ENCODE assay signal across 8 cellular contexts in the genomic region with DNA sequence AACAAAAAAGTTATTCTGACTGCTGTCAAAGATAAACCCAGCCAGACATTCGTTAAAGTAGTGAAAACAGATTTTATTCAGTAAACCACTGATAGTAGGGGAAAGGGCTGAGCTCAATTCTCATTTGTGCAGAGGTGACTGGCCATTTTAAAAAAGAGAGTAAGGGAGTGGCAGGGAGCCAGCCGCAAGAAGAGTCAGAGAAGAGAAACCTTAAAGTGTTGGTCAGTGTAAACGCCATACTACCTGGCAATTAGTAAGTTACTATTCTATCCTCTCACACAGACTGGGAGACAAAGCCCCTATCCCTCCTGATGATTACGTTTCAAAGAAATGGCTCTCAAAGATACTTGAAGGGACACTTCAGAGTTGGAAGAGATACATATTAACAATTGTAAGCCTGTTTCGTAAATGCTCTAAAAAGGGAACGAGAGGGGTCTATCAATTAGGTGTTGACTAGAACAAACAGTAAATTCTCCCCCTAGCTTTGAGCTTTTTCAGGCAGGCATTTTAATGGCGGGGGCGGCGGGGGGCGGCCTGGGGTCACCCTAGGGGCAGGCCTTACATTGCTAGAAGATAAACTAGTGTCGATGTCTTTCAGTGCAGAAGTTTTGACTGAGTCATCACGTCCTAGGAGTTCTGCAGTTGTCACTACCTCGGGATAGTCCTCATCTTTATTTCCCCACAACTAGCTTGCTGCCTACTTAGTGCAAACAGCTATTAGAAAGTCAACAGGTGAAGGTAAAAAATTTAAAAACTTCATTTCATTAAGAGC. TPM values are rescaled to one million over a fixed set of nuclear protein-coding genes. Genes with fewer than 3 reads are reported as not detected.
DNase-seq lines count a peak whose midpoint lies in the region; ATAC-seq and TF ChIP-seq lines count a peak whose summit lies in the region.

No MANE protein-coding gene starts in this region.

- peaks cover 12% of the 10 kb centered on the region for H3K36me3 Mint-ChIP-seq in activated CD4-positive, alpha-beta memory T cell treated with anti-CD3 and anti-CD28 coated beads for 36 hours

- peaks cover 2% of the 10 kb centered on the region for H3K27me3 Mint-ChIP-seq in activated CD4-positive, alpha-beta memory T cell treated with anti-CD3 and anti-CD28 coated beads for 36 hours

- H3K4me1 ChIP-seq in right atrium auricular region (peaks cover 0 to 58% of the 10 kb centered on the region in 2 donors), iPS-15b (ENCODE audit: control insufficient read depth, insufficient read depth, low read length) (peaks cover 3% of the 10 kb centered on the region)

- H3K36me3 ChIP-seq in right atrium auricular region (no peaks in the 10 kb centered on the region), iPS-15b (ENCODE audit: control insufficient read depth, insufficient read depth, low read length) (no peaks in the 10 kb centered on the region)

- H3K4me3 ChIP-seq in right atrium auricular region, result no peak overlapping the region
- peak overlapping the region; percentile 92 for H3K4me3 ChIP-seq in iPS-15b (ENCODE audit: low read depth, low read length)

- intact Hi-C loops in left ventricle myocardium superior (cut with micrococcal nuclease), result no loop called here
- intact Hi-C loops in activated CD4-positive, alpha-beta memory T cell treated with anti-CD3 and anti-CD28 coated beads for 36 hours (cut with micrococcal nuclease), result loop anchor here (5.0 kb wide), 1 partner anchor 170 kb away; a partner anchor contains a TSS

- no peaks in the 10 kb centered on the region for H3K27me3 ChIP-seq in right atrium auricular region
- H3K27me3 ChIP-seq in iPS-15b (ENCODE audit: control insufficient read depth, insufficient read depth, low read length), result no peaks in the 10 kb centered on the region

- POLR2A ChIA-PET in activated CD4-positive, alpha-beta memory T cell treated with anti-CD3 and anti-CD28 coated beads for 36 hours (lab: Charles Lee), result no interaction called here

- TF ChIP-seq CTCF in right atrium auricular region (IDR thresholded peaks at IDR 0.05), result no peak

- H3K9me3 ChIP-seq in right atrium auricular region (no peaks in the 10 kb centered on the region), iPS-15b (ENCODE audit: control insufficient read depth, insufficient read depth, low read length) (no peaks in the 10 kb centered on the region)

- CTCF ChIA-PET in activated CD4-positive, alpha-beta memory T cell treated with anti-CD3 and anti-CD28 coated beads for 36 hours (lab: Charles Lee), result interaction anchor here (1.3 kb wide), 1 partner anchor 12 kb away, joined by 6 read pairs; no protein-coding TSS in a partner anchor

- no peaks in the 10 kb centered on the region for H3K9me3 Mint-ChIP-seq in activated CD4-positive, alpha-beta memory T cell treated with anti-CD3 and anti-CD28 coated beads for 36 hours

- DNase-seq in right atrium auricular region (ENCODE audit: low spot score), result no peak
- DNase-seq in left ventricle myocardium superior, result no peak
- DNase-seq in activated CD4-positive, alpha-beta memory T cell treated with anti-CD3 and anti-CD28 coated beads for 36 hours, result no peak
- no peak for DNase-seq in globus pallidus (ENCODE audit: low spot score)
- DNase-seq in DMS53 treated with DMSO at 0.1 percent for 48 hours (lab: John Stamatoyannopoulos, UW; ENCODE audit: unreplicated experiment), result no peak
- DNase-seq in NCI-H1105 treated with DMSO at 0.1 percent for 48 hours (lab: John Stamatoyannopoulos, UW), result no peak

- no peak overlapping the region for H3K9ac ChIP-seq in iPS-15b (ENCODE audit: low read depth, low read length)

- no peak for ATAC-seq in left ventricle myocardium superior
- ATAC-seq in HG02884 (IDR thresholded peaks at IDR 0.05; ENCODE audit: unreplicated experiment), result no peak

- peaks cover 42% of the 10 kb centered on the region for H3K4me1 Mint-ChIP-seq in activated CD4-positive, alpha-beta memory T cell treated with anti-CD3 and anti-CD28 coated beads for 36 hours (ENCODE audit: low read depth)

- H3K27ac ChIP-seq in right atrium auricular region, result peak overlapping the region; percentile 43 to 93

- H3K4me3 Mint-ChIP-seq in activated CD4-positive, alpha-beta memory T cell treated with anti-CD3 and anti-CD28 coated beads for 36 hours, result peak overlapping the region; percentile 99

- H3K27ac Mint-ChIP-seq in activated CD4-positive, alpha-beta memory T cell treated with anti-CD3 and anti-CD28 coated beads for 36 hours, result peak overlapping the region; percentile 70

RNA-seq across cellular contexts. Expression of a gene that starts 1.8 kb away (rescaled TPM):
- total RNA-seq in right atrium auricular region (100 to 1,000 TPM in 1 of 2 donors, 10 to 100 TPM in 1; 84.4 to 161 TPM), left ventricle myocardium superior (155 TPM)
- 10 to 100 TPM; 28.3 to 31.7 TPM for total RNA-seq in activated CD4-positive, alpha-beta memory T cell treated with anti-CD3 and anti-CD28 coated beads for 36 hours

RNA-seq across cellular contexts. Expression of a gene that starts 2.4 kb away (rescaled TPM):
- total RNA-seq in right atrium auricular region (10 to 100 TPM; 64.4 to 75.4 TPM), left ventricle myocardium superior (104 TPM)
- 100 to 1,000 TPM; 238 to 240 TPM for total RNA-seq in activated CD4-positive, alpha-beta memory T cell treated with anti-CD3 and anti-CD28 coated beads for 36 hours

RNA-seq across cellular contexts. Expression of a gene that starts 54.2 kb away (rescaled TPM):
- total RNA-seq in right atrium auricular region (1 to 10 TPM; 1.1 to 2.1 TPM), left ventricle myocardium superior (not detected)
- total RNA-seq in activated CD4-positive, alpha-beta memory T cell treated with anti-CD3 and anti-CD28 coated beads for 36 hours, result 1 to 10 TPM; 2.6 to 4.1 TPM
